ENCODE assay signal across 16 cellular contexts in genomic region chr14:32594766-32595165, GRCh38.
DNase-seq lines count a peak whose midpoint lies in the region; ATAC-seq and TF ChIP-seq lines count a peak whose summit lies in the region.
"Had no signal": no experiment of that assay in that cellular context is flagged by ENCODE, and none has a peak within 500 bp of the region (broad histone marks: within the 10 kb centered on the region; RNA-seq: fewer than 3 reads in every experiment).

No MANE protein-coding gene starts in this region.

- peak overlapping the region; percentile 65 for H2BK120ac ChIP-seq in mesenchymal stem cell (ENCODE audit: low read depth, low read length)

- CTCF ChIA-PET in mammary epithelial cell (lab: Charles Lee; ENCODE audit: low non-redundant PET), result interaction anchor here (0.5 kb wide), 1 partner anchor 1198 kb away, joined by 22 read pairs; no protein-coding TSS in a partner anchor

- no peak overlapping the region for H4K91ac ChIP-seq in mesenchymal stem cell (ENCODE audit: low read length)

- H3K4me2 ChIP-seq in mammary epithelial cell (ENCODE audit: insufficient read depth, low read depth, low read length) (peak overlapping the region; percentile 45), mesenchymal stem cell (ENCODE audit: low read length, poor library complexity, severe bottlenecking) (no peak overlapping the region)
- H3K4me2 ChIP-seq: hepatocyte had no signal

- no peak overlapping the region for H4K8ac ChIP-seq in mesenchymal stem cell (ENCODE audit: low read length)

- H2AK5ac ChIP-seq in mesenchymal stem cell (ENCODE audit: low read length, severe bottlenecking), result no peak overlapping the region

- H3K4me1 ChIP-seq in ACC112 (ENCODE audit: control insufficient read depth, insufficient read depth, low read length, unreplicated experiment) (peaks cover 61% of the 10 kb centered on the region), mammary epithelial cell (ENCODE audit: insufficient read depth, low read length) (peaks cover 46% of the 10 kb centered on the region), mesenchymal stem cell (ENCODE audit: control insufficient read depth, insufficient read depth, low read depth, low read length) (peaks cover 6% of the 10 kb centered on the region), right atrium auricular region (peaks cover 0 to 27% of the 10 kb centered on the region in 2 donors)
- no peaks in the 10 kb centered on the region for H3K4me1 ChIP-seq in effector memory CD4-positive, alpha-beta T cell (ENCODE audit: control insufficient read depth, insufficient read depth, low read length, poor library complexity, severe bottlenecking)

- H3K79me2 ChIP-seq in ACC112 (ENCODE audit: control insufficient read depth, insufficient read depth, low read length, unreplicated experiment), result no peaks in the 10 kb centered on the region
- H3K79me2 ChIP-seq in mammary epithelial cell (ENCODE audit: insufficient read depth, low read length), result no peaks in the 10 kb centered on the region
- H3K79me2 ChIP-seq: hepatocyte had no signal

- intact Hi-C loops in mammary epithelial cell (cut with micrococcal nuclease), result loop anchor here (10.0 kb wide), 1 partner anchor 340 kb away; the partner anchor contains the start of gene NPAS3

- H3K36me3 Mint-ChIP-seq in HFFc6 (ENCODE audit: low read depth), result no peaks in the 10 kb centered on the region
- H3K36me3 Mint-ChIP-seq: T-cell had no signal

- peak overlapping the region; percentile 45 to 95 for H3K18ac ChIP-seq in mesenchymal stem cell (ENCODE audit: low read depth in 1 of 2, low read length in 2 of 2)

- no peaks in the 10 kb centered on the region for H4K20me1 ChIP-seq in mammary epithelial cell (ENCODE audit: insufficient read depth, low read length)

- H2AFZ ChIP-seq in ACC112 (ENCODE audit: low read length, unreplicated experiment), result peak overlapping the region; percentile 62
- peak overlapping the region; percentile 64 for H2AFZ ChIP-seq in mammary epithelial cell (ENCODE audit: low read depth, low read length)
- H2AFZ ChIP-seq in mesenchymal stem cell (ENCODE audit: low read depth, low read length), result no peak overlapping the region
- H2AFZ ChIP-seq: hepatocyte had no signal

- H2BK12ac ChIP-seq in mesenchymal stem cell (ENCODE audit: low read length in 2 of 2), result peak overlapping the region in 1 of 2 experiments; percentile 98

- H3K79me1 ChIP-seq in mesenchymal stem cell (replicated peaks; ENCODE audit: low read length, poor library complexity, severe bottlenecking), result no peaks in the 10 kb centered on the region

- no peak overlapping the region for H2BK15ac ChIP-seq in mesenchymal stem cell (ENCODE audit: low read depth, poor library complexity, severe bottlenecking)

- H3K9ac ChIP-seq in mammary epithelial cell (ENCODE audit: insufficient read depth, low read length) (no peak overlapping the region), mesenchymal stem cell (ENCODE audit: low read length) (peak overlapping the region; percentile 73)

- DNase-seq in HFFc6, result peak; percentile 68
- DNase-seq in mammary epithelial cell, result peak; percentile 23
- peak; percentile 60 for DNase-seq in mesenchymal stem cell
- no peak for DNase-seq in effector memory CD4-positive, alpha-beta T cell
- no peak for DNase-seq in right atrium auricular region (ENCODE audit: low spot score)
- DNase-seq: activated B cell treated with CpG ODN at 0.5 μM for 24 hours; activated naive CD4-positive, alpha-beta T cell treated with Interleukin-2 at 50 U/mL for 16 hours; Calu3; NCI-H2107; NCI-H748 treated with DMSO at 0.1 percent for 48 hours; posterior cingulate gyrus; T-cell had no signal

- no peaks in the 10 kb centered on the region; the same call in 1 of the 2 replicates for H3K27me3 Mint-ChIP-seq in HFFc6 (ENCODE audit: insufficient read depth)
- H3K27me3 Mint-ChIP-seq: activated B cell treated with CpG ODN at 0.5 μM for 24 hours had no signal

- no peak overlapping the region for H3K14ac ChIP-seq in mesenchymal stem cell (ENCODE audit: low read length in 2 of 2)

- H3K27me3 ChIP-seq in ACC112 (ENCODE audit: insufficient read depth, low read length), result no peaks in the 10 kb centered on the region
- H3K27me3 ChIP-seq in mammary epithelial cell (ENCODE audit: insufficient read depth, low read length), result no peaks in the 10 kb centered on the region
- no peaks in the 10 kb centered on the region for H3K27me3 ChIP-seq in mesenchymal stem cell (ENCODE audit: control insufficient read depth in 1 of 2, insufficient read depth in 1 of 2, low read length in 2 of 2)
- H3K27me3 ChIP-seq in effector memory CD4-positive, alpha-beta T cell (replicated peaks; ENCODE audit: control insufficient read depth, insufficient read depth, low read length, poor library complexity, severe bottlenecking), result no peaks in the 10 kb centered on the region
- no peaks in the 10 kb centered on the region for H3K27me3 ChIP-seq in right atrium auricular region
- H3K27me3 ChIP-seq: hepatocyte had no signal

- 10% methylated on average over 3 of the region's 3 CpGs for WGBS in mammary epithelial cell (ENCODE audit: low coverage, missing lambda C conversion rate)
- WGBS in mesenchymal stem cell, result 30% methylated on average over 3 of the region's 3 CpGs

- dilution Hi-C loops in mammary epithelial cell (cut with HindIII; ENCODE audit: low sequenced_read_pairs), result loop anchor here (25.0 kb wide), 1 partner anchor 1193 kb away; no protein-coding TSS in a partner anchor

- no peak overlapping the region for H3K23ac ChIP-seq in mesenchymal stem cell (ENCODE audit: low read length in 2 of 2)

- TF ChIP-seq CTCF in HFFc6 (IDR thresholded peaks at IDR 0.05) (no peak), mammary epithelial cell (conservative IDR thresholded peaks at IDR 0.05 in 1 of 2, IDR thresholded peaks at IDR 0.05 in 1 of 2; ENCODE audit: extremely low read depth in 1 of 2, insufficient read depth in 1 of 2, low read depth in 1 of 2, low read length in 2 of 2) (no peak), right atrium auricular region (IDR thresholded peaks at IDR 0.05) (no peak)

- BruUV-seq in mammary epithelial cell (replicated peaks; lab: Mats Ljungman, UMichigan), result no TSS peak

- ATAC-seq in GM18519 (IDR thresholded peaks at IDR 0.05; ENCODE audit: low FRiP score, unreplicated experiment) (no peak), HG02973 (IDR thresholded peaks at IDR 0.05; ENCODE audit: unreplicated experiment) (no peak)
- ATAC-seq: T-cell had no signal

- H3K36me3 ChIP-seq in ACC112 (ENCODE audit: insufficient read depth, low read length) (no peaks in the 10 kb centered on the region), mammary epithelial cell (ENCODE audit: insufficient read depth, low read length) (no peaks in the 10 kb centered on the region), mesenchymal stem cell (ENCODE audit: control insufficient read depth in 1 of 2, insufficient read depth in 2 of 2, low read depth in 1 of 2, low read length in 2 of 2) (no peaks in the 10 kb centered on the region), right atrium auricular region (no peaks in the 10 kb centered on the region)
- H3K36me3 ChIP-seq in effector memory CD4-positive, alpha-beta T cell (ENCODE audit: control insufficient read depth, insufficient read depth, low read length), result no peaks in the 10 kb centered on the region

- peak overlapping the region; percentile 54 for H3K4me3 Mint-ChIP-seq in HFFc6
- H3K4me3 Mint-ChIP-seq: activated B cell treated with CpG ODN at 0.5 μM for 24 hours, T-cell had no signal

- no peak overlapping the region for H2BK5ac ChIP-seq in mesenchymal stem cell (ENCODE audit: low read depth, low read length, poor library complexity, severe bottlenecking)

- H3K27ac ChIP-seq in ACC112 (ENCODE audit: low read depth, low read length) (peak overlapping the region; percentile 80), mammary epithelial cell (ENCODE audit: insufficient read depth, low read depth, low read length) (peak overlapping the region; percentile 38), mesenchymal stem cell (ENCODE audit: low read length, poor library complexity, severe bottlenecking) (no peak overlapping the region), right atrium auricular region (no peak overlapping the region)
- no peak overlapping the region for H3K27ac ChIP-seq in effector memory CD4-positive, alpha-beta T cell (ENCODE audit: insufficient read depth, low read length, poor library complexity, severe bottlenecking)
- H3K27ac ChIP-seq: hepatocyte had no signal

- H3K9me3 ChIP-seq in mammary epithelial cell (replicated peaks; ENCODE audit: insufficient read depth, low read length), result no peaks in the 10 kb centered on the region
- no peaks in the 10 kb centered on the region for H3K9me3 ChIP-seq in mesenchymal stem cell (ENCODE audit: control insufficient read depth, low read length)
- no peaks in the 10 kb centered on the region for H3K9me3 ChIP-seq in effector memory CD4-positive, alpha-beta T cell (ENCODE audit: control insufficient read depth, low read length)
- H3K9me3 ChIP-seq in right atrium auricular region, result no peaks in the 10 kb centered on the region

- in situ Hi-C loops in mammary epithelial cell (cut with MboI; ENCODE audit: low sequenced_read_pairs in 2 of 2), result loop anchor here (25.0 kb wide), 4 partner anchors 393 to 1718 kb away; no protein-coding TSS in a partner anchor

- no peaks in the 10 kb centered on the region for H3K9me3 Mint-ChIP-seq in HFFc6
- H3K9me3 Mint-ChIP-seq: activated B cell treated with CpG ODN at 0.5 μM for 24 hours, T-cell had no signal

- H3K4me1 Mint-ChIP-seq in HFFc6 (ENCODE audit: low read depth), result peaks cover 82% of the 10 kb centered on the region
- H3K4me1 Mint-ChIP-seq: activated B cell treated with CpG ODN at 0.5 μM for 24 hours, T-cell had no signal

- H3K4me3 ChIP-seq in ACC112 (ENCODE audit: low read depth, low read length) (peak overlapping the region; percentile 17; the same call in 1 of the 2 replicates), mammary epithelial cell (replicated peaks in 1 of 3; ENCODE audit: insufficient read depth in 1 of 3, low read depth in 2 of 3, low read length in 3 of 3) (no peak overlapping the region), mesenchymal stem cell (ENCODE audit: insufficient read depth in 1 of 2, low read depth in 1 of 2, low read length in 2 of 2) (peak overlapping the region in 1 of 2 experiments; percentile 33), right atrium auricular region (no peak overlapping the region)
- H3K4me3 ChIP-seq in effector memory CD4-positive, alpha-beta T cell (ENCODE audit: insufficient read depth, low read depth, low read length, poor library complexity, severe bottlenecking), result no peak overlapping the region
- H3K4me3 ChIP-seq: hepatocyte had no signal

- H3K27ac Mint-ChIP-seq in HFFc6, result peak overlapping the region; percentile 87
- H3K27ac Mint-ChIP-seq: activated B cell treated with CpG ODN at 0.5 μM for 24 hours, T-cell had no signal

- H3K4ac ChIP-seq in mesenchymal stem cell (ENCODE audit: low read depth in 1 of 2, low read length in 2 of 2), result peak overlapping the region in 1 of 2 experiments; percentile 47

Comparison
In these comparisons a context has a peak if more than half of its experiments do, and no peak if none do; other contexts are left out.
1. H3K27ac ChIP-seq: peak in ACC112 (single experiment) and mammary epithelial cell (single experiment); none in mesenchymal stem cell (single experiment), effector memory CD4-positive, alpha-beta T cell (single experiment) and right atrium auricular region (0 of 2).
2. DNase-seq: peak in HFFc6 (single experiment), mammary epithelial cell (single experiment) and mesenchymal stem cell (single experiment); none in effector memory CD4-positive, alpha-beta T cell (0 of 3) and right atrium auricular region (single experiment).